ENCODE assay signal across 15 cellular contexts in the genomic region with DNA sequence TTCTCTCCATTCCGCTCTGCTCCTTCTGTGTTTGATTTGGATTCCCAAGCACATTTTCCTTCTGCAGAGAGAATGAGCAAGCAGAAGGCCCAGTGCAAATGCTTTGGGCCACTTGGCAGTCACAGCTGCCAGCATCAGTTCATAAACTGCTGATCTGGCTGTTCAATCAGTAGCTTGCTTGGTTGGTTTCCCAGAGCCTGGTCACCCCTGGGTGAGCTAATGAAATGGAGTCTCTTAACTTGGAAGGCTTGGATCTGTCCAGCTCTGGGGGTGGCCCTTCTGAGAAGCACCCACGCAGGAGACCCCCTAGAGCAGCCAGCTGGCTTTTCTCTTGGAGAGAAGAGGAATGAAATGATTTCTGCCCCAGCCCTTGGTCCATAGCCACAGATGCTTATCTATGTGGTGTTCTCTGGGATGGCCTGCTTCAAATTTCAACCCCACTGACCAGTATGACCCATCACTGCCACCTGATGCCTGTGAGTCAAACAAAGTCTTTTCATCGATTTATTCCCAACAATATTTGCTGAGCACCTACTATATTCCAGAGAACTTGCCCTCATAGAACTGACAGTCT. TPM values are rescaled to one million over a fixed set of nuclear protein-coding genes. Genes with fewer than 3 reads are reported as not detected.
A peak's percentile ranks its signal among the peaks of the same experiment; 100 is the strongest.
DNase-seq lines count a peak whose midpoint lies in the region; TF ChIP-seq lines count a peak whose summit lies in the region.
"Had no signal": no experiment of that assay in that cellular context is flagged by ENCODE, and none has a peak within 500 bp of the region (broad histone marks: within the 10 kb centered on the region; RNA-seq: fewer than 3 reads in every experiment).

No MANE protein-coding gene starts in this region.

- H3K4me3 ChIP-seq in AG09309 (ENCODE audit: control insufficient read depth, low read depth, low read length) = no peak overlapping the region
- no peak overlapping the region for H3K4me3 ChIP-seq in epithelial cell of proximal tubule (ENCODE audit: low read depth, low read length)

- no peak overlapping the region for H3K4me3 Mint-ChIP-seq in progenitor cell of endocrine pancreas (ENCODE audit: low read depth)
- H3K4me3 Mint-ChIP-seq: activated CD4-positive, alpha-beta T cell treated with anti-CD3 and anti-CD28 coated beads, Interleukin-2, amount 10 ng/mL, durations not matched to agents 7 days and 5 days had no signal

- TF ChIP-seq CTCF in AG09309 (IDR thresholded peaks at IDR 0.05; ENCODE audit: control insufficient read depth, insufficient read depth, low read depth, low read length, missing control alignments) (no peak), epithelial cell of proximal tubule (conservative IDR thresholded peaks at IDR 0.05; ENCODE audit: low read depth, low read length) (no peak), progenitor cell of endocrine pancreas (IDR thresholded peaks at IDR 0.05; ENCODE audit: unreplicated experiment) (no peak)

- DNase-seq in AG09309 (ENCODE audit: low read depth) (peak; percentile 8), M059J (ENCODE audit: low read depth) (peak; percentile 72), epithelial cell of proximal tubule (ENCODE audit: low read depth) (peak; percentile 51), mesenteric fat pad (ENCODE audit: low spot score) (peak; percentile 62), NAMALWA (ENCODE audit: low spot score) (no peak), progenitor cell of endocrine pancreas (ENCODE audit: low spot score, unreplicated experiment) (no peak)
- DNase-seq in stimulated activated CD4-positive, alpha-beta T cell treated with anti-CD3 and anti-CD28 coated beads, Interleukin-4, amount 100 ng/mL, for 24 hours = no peak
- DNase-seq in stimulated activated CD4-positive, alpha-beta T cell treated with anti-CD3 and anti-CD28 coated beads, Interleukin-4, amount 100 ng/mL, for 1 hour = no peak
- DNase-seq: activated CD4-positive, alpha-beta T cell treated with anti-CD3 and anti-CD28 coated beads, Interleukin-2, amount 10 ng/mL, durations not matched to agents 7 days and 5 days; AML-193; foreskin melanocyte; GF-D8; NCI-H2081; SW 1271 had no signal

- H3K4me1 Mint-ChIP-seq in progenitor cell of endocrine pancreas (ENCODE audit: low read depth) = peaks cover 5% of the 10 kb centered on the region
- H3K4me1 Mint-ChIP-seq: activated CD4-positive, alpha-beta T cell treated with anti-CD3 and anti-CD28 coated beads, Interleukin-2, amount 10 ng/mL, durations not matched to agents 7 days and 5 days had no signal

- H3K27ac Mint-ChIP-seq in progenitor cell of endocrine pancreas = no peak overlapping the region
- H3K27ac Mint-ChIP-seq: activated CD4-positive, alpha-beta T cell treated with anti-CD3 and anti-CD28 coated beads, Interleukin-2, amount 10 ng/mL, durations not matched to agents 7 days and 5 days had no signal

- peaks cover 3% of the 10 kb centered on the region for H3K9me3 Mint-ChIP-seq in progenitor cell of endocrine pancreas (ENCODE audit: low read depth)

- no peaks in the 10 kb centered on the region for H3K36me3 Mint-ChIP-seq in progenitor cell of endocrine pancreas (ENCODE audit: insufficient read depth)

- H3K27me3 Mint-ChIP-seq in progenitor cell of endocrine pancreas = no peaks in the 10 kb centered on the region
- H3K27me3 Mint-ChIP-seq: activated CD4-positive, alpha-beta T cell treated with anti-CD3 and anti-CD28 coated beads, Interleukin-2, amount 10 ng/mL, durations not matched to agents 7 days and 5 days had no signal

RNA-seq across cellular contexts. Expression of gene FAIM2, which starts 30.3 kb away (rescaled TPM):
- total RNA-seq in M059J (2014; rRNA removed; shearing (Covaris generic)) = 0.34 and 0.49 TPM in 2 replicates
- total RNA-seq in epithelial cell of proximal tubule (not detected in 2 replicates), mesenteric fat pad (0.35 TPM), progenitor cell of endocrine pancreas (not detected in 2 replicates)
- total RNA-seq: kidney epithelial cell had no signal

RNA-seq across cellular contexts. Expression of gene BCDIN3D, which starts 30.5 kb away (rescaled TPM):
- total RNA-seq in M059J (2014; rRNA removed; shearing (Covaris generic)) = 2.9 and 4.8 TPM in 2 replicates
- 1.7 and 7.1 TPM in 2 replicates for total RNA-seq in epithelial cell of proximal tubule
- 3.0 TPM for total RNA-seq in mesenteric fat pad
- 6.1 and 7.3 TPM in 2 replicates for total RNA-seq in progenitor cell of endocrine pancreas

RNA-seq across cellular contexts. Expression of gene NCKAP5L, which starts 45.2 kb away (rescaled TPM):
- total RNA-seq in M059J (2014; rRNA removed; shearing (Covaris generic)) = 9.0 and 17.6 TPM in 2 replicates
- total RNA-seq in epithelial cell of proximal tubule = 8.4 and 14.6 TPM in 2 replicates
- total RNA-seq in mesenteric fat pad = 44.3 TPM
- 33.4 and 34.5 TPM in 2 replicates for total RNA-seq in progenitor cell of endocrine pancreas

Comparison
In these comparisons a context has a peak if more than half of its experiments do, and no peak if none do; other contexts are left out.
1. DNase-seq: peak in AG09309 (single experiment), M059J (single experiment), epithelial cell of proximal tubule (single experiment) and mesenteric fat pad (single experiment); none in NAMALWA (single experiment), stimulated activated CD4-positive, alpha-beta T cell treated with anti-CD3 and anti-CD28 coated beads, Interleukin-4, amount 100 ng/mL, for 24 hours (single experiment), stimulated activated CD4-positive, alpha-beta T cell treated with anti-CD3 and anti-CD28 coated beads, Interleukin-4, amount 100 ng/mL, for 1 hour (single experiment) and progenitor cell of endocrine pancreas (single experiment).